8 cellular contexts compared by ENCODE assay signal in genomic region chr3:57755368-57756021, GRCh38. TPM values are rescaled to one million over a fixed set of nuclear protein-coding genes. Genes with fewer than 3 reads are reported as not detected.
A peak's percentile ranks its signal among the peaks of the same experiment; 100 is the strongest.
DNase-seq lines count a peak whose midpoint lies in the region; ATAC-seq, FAIRE-seq and TF ChIP-seq lines count a peak whose summit lies in the region.

No MANE protein-coding gene starts in this region.

- no peak for FAIRE-seq in GM12891 (lab: Jason Lieb, UNC)

- H3K36me3 ChIP-seq in neutrophil, result peaks cover 19% of the 10 kb centered on the region

- no peaks in the 10 kb centered on the region for H3K9me3 ChIP-seq in neutrophil

- DNase-seq in AG08395 (ENCODE audit: low spot score), result peak; percentile 50
- DNase-seq in GM12891 (ENCODE audit: insufficient read length, low spot score), result peak; percentile 32
- DNase-seq in NCI-H1930 (lab: John Stamatoyannopoulos, UW), result peak; percentile 34 to 60
- peak; percentile 1 for DNase-seq in activated CD8-positive, alpha-beta memory T cell treated with anti-CD3 and anti-CD28 coated beads, Interleukin-2, amount 50 U/mL, for 1 hour (ENCODE audit: extremely low read depth)
- peak; percentile 60 for DNase-seq in fibroblast of the aortic adventitia (ENCODE audit: low read depth)
- DNase-seq in NCI-H1436 treated with DMSO at 0.1 percent for 48 hours (lab: John Stamatoyannopoulos, UW), result no peak

- H3K4me1 ChIP-seq in neutrophil (ENCODE audit: control insufficient read depth in 1 of 2, insufficient read depth in 1 of 2, low read depth in 1 of 2, low read length in 1 of 2), result peaks cover 34 to 37% of the 10 kb centered on the region in 2 experiments

- TF ChIP-seq CTCF in fibroblast of the aortic adventitia (IDR thresholded peaks at IDR 0.05; ENCODE audit: insufficient read depth, low read length) (peak; percentile 35), neutrophil (IDR thresholded peaks at IDR 0.05) (no peak)

- ATAC-seq in HG02798 (IDR thresholded peaks at IDR 0.05; ENCODE audit: poor library complexity, unreplicated experiment), result peak; percentile 56

- peak overlapping the region; percentile 81 for H3K27ac ChIP-seq in neutrophil

- H3K4me3 ChIP-seq in fibroblast of the aortic adventitia (ENCODE audit: low read depth, low read length) (peak overlapping the region; percentile 82), neutrophil (ENCODE audit: low read depth in 1 of 2, low read length in 1 of 2) (peak overlapping the region; percentile 98)

- no peaks in the 10 kb centered on the region for H3K27me3 ChIP-seq in neutrophil

- no peak for TF ChIP-seq POLR2A in GM12891 (IDR thresholded peaks at IDR 0.05; ENCODE audit: low read depth, low read length)

TF ChIP-seq in GM12891, 5 proteins besides CTCF, POLR2A, EP300 and RAD21:
- TF ChIP-seq SPI1 (IDR thresholded peaks at IDR 0.05; ENCODE audit: low read depth, low read length) (no peak), PAX5 (IDR thresholded peaks at IDR 0.05; ENCODE audit: insufficient read depth, low read length, severe bottlenecking) (no peak), POU2F2 (IDR thresholded peaks at IDR 0.05; ENCODE audit: low read depth, low read length) (no peak), TAF1 (IDR thresholded peaks at IDR 0.05; ENCODE audit: low read depth, low read length) (no peak), POLR2AphosphoS5 (IDR thresholded peaks at IDR 0.05; ENCODE audit: low read depth, low read length) (no peak; the same call in 1 of the 2 replicates)

RNA-seq across cellular contexts. Expression of gene SLMAP, which starts 0.6 kb away (rescaled TPM):
- 15.7 TPM for polyA plus RNA-seq in GM12891 (2012; ENCODE audit: low read depth, missing spikeins)
- total RNA-seq in fibroblast of the aortic adventitia (ENCODE audit: low replicate concordance), result 44.1 and 78.4 TPM in 2 replicates
